In the genomic region with DNA sequence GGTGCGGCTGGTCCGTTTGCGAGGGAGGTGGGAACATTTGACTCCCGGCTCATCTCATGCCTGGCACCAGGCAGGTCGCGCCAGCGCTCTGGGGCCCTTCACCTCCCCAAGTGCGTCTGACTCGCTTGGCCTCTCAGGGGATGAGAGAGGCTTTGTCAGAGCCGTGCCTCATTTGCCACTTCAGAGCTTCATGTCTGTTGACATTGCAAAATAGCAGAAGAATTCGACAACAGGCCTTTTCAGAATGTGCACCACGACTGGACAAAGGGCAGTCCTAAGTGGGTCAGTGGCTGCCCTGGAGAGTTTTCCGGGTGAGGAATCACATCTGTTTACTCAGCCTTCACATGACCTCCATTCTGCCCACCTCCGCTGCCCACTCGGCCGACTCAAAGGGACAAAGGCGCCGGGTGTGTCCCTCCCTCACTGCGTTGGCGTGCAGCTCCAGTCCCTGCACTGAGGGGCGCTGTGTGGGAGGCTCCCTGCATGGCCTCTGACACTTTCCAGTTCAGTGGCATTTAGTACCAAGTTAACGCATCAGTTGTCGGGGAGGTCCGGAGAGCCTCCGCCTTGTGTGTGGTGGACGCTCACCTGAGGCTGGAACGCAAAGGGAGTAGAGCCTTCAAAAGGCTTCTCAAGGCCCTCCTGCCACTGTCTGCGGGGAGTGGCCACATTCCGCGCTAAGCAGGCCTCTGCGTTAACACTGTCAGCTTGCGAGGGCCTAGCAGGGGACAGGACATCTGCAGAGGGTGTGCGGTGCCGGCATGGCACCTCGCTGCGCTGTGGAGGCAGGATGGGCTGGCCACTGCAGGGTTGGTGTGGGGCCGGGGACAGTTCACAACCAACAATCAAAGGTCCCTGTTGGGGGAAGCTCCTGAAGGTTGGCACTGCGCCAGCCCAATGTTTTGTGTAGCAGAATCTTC, we compare ENCODE assay signal across 18 cellular contexts.
DNase-seq lines count a peak whose midpoint lies in the region; ATAC-seq lines count a peak whose summit lies in the region.
"Had no signal": no experiment of that assay in that cellular context is flagged by ENCODE, and none has a peak within 500 bp of the region (broad histone marks: within the 10 kb centered on the region; RNA-seq: fewer than 3 reads in every experiment).

No MANE protein-coding gene starts in this region.

- peak; percentile 15 for DNase-seq in HuH-7.5 (ENCODE audit: low spot score)
- DNase-seq in SW480 (ENCODE audit: low spot score) = peak; percentile 43
- DNase-seq in kidney glomerular epithelial cell (lab: John Stamatoyannopoulos, UW) = peak; percentile 96
- peak; percentile 4 for DNase-seq in pons (ENCODE audit: low spot score)
- DNase-seq in D341Med (ENCODE audit: low spot score) = no peak
- DNase-seq in activated CD4-positive, alpha-beta T cell treated with anti-CD3 and anti-CD28 coated beads, Interleukin-2, amount 50 U/mL, for 4 hours = no peak
- DNase-seq: activated CD4-positive, alpha-beta T cell treated with anti-CD3 and anti-CD28 coated beads for 1 hour; activated naive CD8-positive, alpha-beta T cell treated with anti-CD3 and anti-CD28 coated beads, Interleukin-2, amount 10 ng/mL, durations not matched to agents 7 days and 5 days; activated T-cell treated with anti-CD3 and anti-CD28 coated beads, Interleukin-2, amount 50 U/mL, for 1 hour; effector memory CD8-positive, alpha-beta T cell; foreskin keratinocyte; immature natural killer cell; MV-4-11; NCI-H2227 treated with DMSO at 0.1 percent for 48 hours; sigmoid colon; stimulated activated CD4-positive, alpha-beta T cell treated with anti-CD3 and anti-CD28 coated beads, Interleukin-4, amount 100 ng/mL, for 1 hour had no signal

- no peaks in the 10 kb centered on the region for H3K36me3 Mint-ChIP-seq in activated T-helper 17 cell treated with anti-CD3 and anti-CD28 coated beads, Interleukin-2, amount 50 U/mL, for 72 hours (ENCODE audit: low read depth)
- H3K36me3 Mint-ChIP-seq: activated naive CD8-positive, alpha-beta T cell treated with anti-CD3 and anti-CD28 coated beads, Interleukin-2, amount 10 ng/mL, durations not matched to agents 7 days and 5 days; immature natural killer cell had no signal

- no peaks in the 10 kb centered on the region for H3K9me3 Mint-ChIP-seq in activated T-helper 17 cell treated with anti-CD3 and anti-CD28 coated beads, Interleukin-2, amount 50 U/mL, for 72 hours
- H3K9me3 Mint-ChIP-seq: activated naive CD8-positive, alpha-beta T cell treated with anti-CD3 and anti-CD28 coated beads, Interleukin-2, amount 10 ng/mL, durations not matched to agents 7 days and 5 days; effector memory CD8-positive, alpha-beta T cell; immature natural killer cell had no signal

- H3K4me3 Mint-ChIP-seq in activated T-helper 17 cell treated with anti-CD3 and anti-CD28 coated beads, Interleukin-2, amount 50 U/mL, for 72 hours = no peak overlapping the region
- H3K4me3 Mint-ChIP-seq: activated naive CD8-positive, alpha-beta T cell treated with anti-CD3 and anti-CD28 coated beads, Interleukin-2, amount 10 ng/mL, durations not matched to agents 7 days and 5 days; effector memory CD8-positive, alpha-beta T cell; immature natural killer cell had no signal

- H3K27ac Mint-ChIP-seq in activated T-helper 17 cell treated with anti-CD3 and anti-CD28 coated beads, Interleukin-2, amount 50 U/mL, for 72 hours = no peak overlapping the region
- H3K27ac Mint-ChIP-seq: activated naive CD8-positive, alpha-beta T cell treated with anti-CD3 and anti-CD28 coated beads, Interleukin-2, amount 10 ng/mL, durations not matched to agents 7 days and 5 days; effector memory CD8-positive, alpha-beta T cell; immature natural killer cell had no signal

- no peaks in the 10 kb centered on the region for H3K27me3 Mint-ChIP-seq in activated T-helper 17 cell treated with anti-CD3 and anti-CD28 coated beads, Interleukin-2, amount 50 U/mL, for 72 hours
- H3K27me3 Mint-ChIP-seq: activated naive CD8-positive, alpha-beta T cell treated with anti-CD3 and anti-CD28 coated beads, Interleukin-2, amount 10 ng/mL, durations not matched to agents 7 days and 5 days had no signal

- ATAC-seq in activated T-helper 17 cell treated with anti-CD3 and anti-CD28 coated beads, Interleukin-2, amount 50 U/mL, for 72 hours (replicated peaks) = no peak
- ATAC-seq in GM19467 (IDR thresholded peaks at IDR 0.05; ENCODE audit: unreplicated experiment) = no peak
- ATAC-seq: effector memory CD8-positive, alpha-beta T cell; foreskin keratinocyte had no signal

- no peaks in the 10 kb centered on the region for H3K4me1 Mint-ChIP-seq in activated T-helper 17 cell treated with anti-CD3 and anti-CD28 coated beads, Interleukin-2, amount 50 U/mL, for 72 hours
- H3K4me1 Mint-ChIP-seq: activated naive CD8-positive, alpha-beta T cell treated with anti-CD3 and anti-CD28 coated beads, Interleukin-2, amount 10 ng/mL, durations not matched to agents 7 days and 5 days; immature natural killer cell had no signal

Comparison
In these comparisons a context has a peak if more than half of its experiments do, and no peak if none do; other contexts are left out.
1. DNase-seq: peak in HuH-7.5 (single experiment), SW480 (single experiment), kidney glomerular epithelial cell (single experiment) and pons (single experiment); none in D341Med (single experiment) and activated CD4-positive, alpha-beta T cell treated with anti-CD3 and anti-CD28 coated beads, Interleukin-2, amount 50 U/mL, for 4 hours (0 of 2).